9 cellular contexts compared by ENCODE assay signal in genomic region chr14:91021991-91022621, GRCh38. TPM values are rescaled to one million over a fixed set of nuclear protein-coding genes. Genes with fewer than 3 reads are reported as not detected.
DNase-seq lines count a peak whose midpoint lies in the region; ATAC-seq lines count a peak whose summit lies in the region.
"Had no signal": no experiment of that assay in that cellular context is flagged by ENCODE, and none has a peak within 500 bp of the region (broad histone marks: within the 10 kb centered on the region; RNA-seq: fewer than 3 reads in every experiment).

No MANE protein-coding gene starts in this region.

- peak overlapping the region; percentile 60 for H3K4me3 Mint-ChIP-seq in activated T-cell treated with anti-CD3 and anti-CD28 coated beads, Interleukin-2, amount 50 U/mL, for 24 hours

- ATAC-seq in HG03159 (IDR thresholded peaks at IDR 0.05; ENCODE audit: unreplicated experiment) = peak; percentile 63

- peaks cover 19% of the 10 kb centered on the region for H3K36me3 Mint-ChIP-seq in activated T-cell treated with anti-CD3 and anti-CD28 coated beads, Interleukin-2, amount 50 U/mL, for 24 hours (ENCODE audit: low read depth)

- no peaks in the 10 kb centered on the region for H3K27me3 ChIP-seq in duodenal mucosa (ENCODE audit: control insufficient read depth in 1 of 2, insufficient read depth in 2 of 2, low read length in 2 of 2)
- no peaks in the 10 kb centered on the region for H3K27me3 ChIP-seq in thymus (ENCODE audit: control insufficient read depth, insufficient read depth)

- H3K27ac Mint-ChIP-seq in activated T-cell treated with anti-CD3 and anti-CD28 coated beads, Interleukin-2, amount 50 U/mL, for 24 hours = peak overlapping the region; percentile 94

- H3K27me3 Mint-ChIP-seq in activated T-cell treated with anti-CD3 and anti-CD28 coated beads, Interleukin-2, amount 50 U/mL, for 24 hours = no peaks in the 10 kb centered on the region

- DNase-seq in activated T-cell treated with anti-CD3 and anti-CD28 coated beads, Interleukin-2, amount 50 U/mL, for 24 hours = no peak
- no peak for DNase-seq in activated T-cell treated with anti-CD3 and anti-CD28 coated beads, Interleukin-2, amount 50 U/mL, for 48 hours
- DNase-seq in anterior cingulate cortex (lab: John Stamatoyannopoulos, UW) (no peak), kidney glomerular epithelial cell (lab: John Stamatoyannopoulos, UW) (no peak), superior temporal gyrus (ENCODE audit: extremely low spot score) (no peak)

- 100% methylated on average over 1 of the region's 1 CpG for WGBS in thymus

- H3K27ac ChIP-seq in duodenal mucosa (ENCODE audit: low read depth, low read length) = peak overlapping the region; percentile 80
- peak overlapping the region; percentile 77 for H3K27ac ChIP-seq in thymus (ENCODE audit: low read depth)

- H3K4me1 ChIP-seq in duodenal mucosa (ENCODE audit: control insufficient read depth in 1 of 2, insufficient read depth in 2 of 2, low read length in 2 of 2) (peaks cover 6 to 16% of the 10 kb centered on the region in 2 donors), thymus (ENCODE audit: control insufficient read depth, insufficient read depth, low read length) (no peaks in the 10 kb centered on the region)

- no peaks in the 10 kb centered on the region for H3K9me3 ChIP-seq in duodenal mucosa (ENCODE audit: control insufficient read depth in 1 of 2, low read length in 2 of 2)
- H3K9me3 ChIP-seq in thymus (ENCODE audit: control insufficient read depth) = no peaks in the 10 kb centered on the region

- H3K36me3 ChIP-seq in duodenal mucosa (ENCODE audit: control insufficient read depth in 1 of 2, insufficient read depth in 2 of 2, low read length in 2 of 2) (no peaks in the 10 kb centered on the region), thymus (ENCODE audit: control insufficient read depth, insufficient read depth) (no peaks in the 10 kb centered on the region)

- peak overlapping the region; percentile 5 to 34 for H3K9ac ChIP-seq in duodenal mucosa (ENCODE audit: low read depth in 1 of 2, low read length in 2 of 2)

- no peaks in the 10 kb centered on the region for H3K9me3 Mint-ChIP-seq in activated T-cell treated with anti-CD3 and anti-CD28 coated beads, Interleukin-2, amount 50 U/mL, for 24 hours

- peak overlapping the region; percentile 59 for H3K4me3 ChIP-seq in duodenal mucosa (ENCODE audit: low read depth in 1 of 2, low read length in 2 of 2)
- peak overlapping the region; percentile 39 for H3K4me3 ChIP-seq in thymus (ENCODE audit: low read length)
- H3K4me3 ChIP-seq: lung had no signal

- H3K4me1 Mint-ChIP-seq in activated T-cell treated with anti-CD3 and anti-CD28 coated beads, Interleukin-2, amount 50 U/mL, for 24 hours (ENCODE audit: low read depth) = peaks cover 72% of the 10 kb centered on the region

RNA-seq across cellular contexts. Expression of gene RPS6KA5, which starts 38.3 kb away (rescaled TPM):
- 4.0 TPM for polyA plus RNA-seq in thymus
